In genomic region chr13:50026788-50027473, GRCh38 we compare ENCODE assay signal across 11 cellular contexts. TPM values are rescaled to one million over a fixed set of nuclear protein-coding genes. Genes with fewer than 3 reads are reported as not detected.
DNase-seq lines count a peak whose midpoint lies in the region; ATAC-seq and TF ChIP-seq lines count a peak whose summit lies in the region.
"Had no signal": no experiment of that assay in that cellular context is flagged by ENCODE, and none has a peak within 500 bp of the region (broad histone marks: within the 10 kb centered on the region; RNA-seq: fewer than 3 reads in every experiment).

No MANE protein-coding gene starts in this region.

- no peak overlapping the region for H3K4me3 Mint-ChIP-seq in activated CD4-positive, alpha-beta T cell treated with anti-CD3 and anti-CD28 coated beads for 36 hours

- H4K5ac ChIP-seq in mesendoderm (ENCODE audit: low read length): no peak overlapping the region

- H3K9me3 ChIP-seq in vagina: no peaks in the 10 kb centered on the region
- H3K9me3 ChIP-seq: testis had no signal

- H3K36me3 Mint-ChIP-seq in activated CD4-positive, alpha-beta T cell treated with anti-CD3 and anti-CD28 coated beads for 36 hours (ENCODE audit: low read depth): peaks cover 24% of the 10 kb centered on the region

- ATAC-seq in activated CD4-positive, alpha-beta T cell treated with anti-CD3 and anti-CD28 coated beads for 36 hours: peak; percentile 23
- ATAC-seq in HG02623 (IDR thresholded peaks at IDR 0.05; ENCODE audit: unreplicated experiment): peak; percentile 98
- ATAC-seq in HG03521 (IDR thresholded peaks at IDR 0.05; ENCODE audit: unreplicated experiment): peak; percentile 96
- ATAC-seq in stimulated activated naive CD8-positive, alpha-beta T cell treated with anti-CD3 and anti-CD28 coated beads, Interleukin-15, Interleukin-2, amounts not matched to agents 100 U/mL and 50 U/mL, for 24 hours: peak; percentile 55

- DNase-seq in activated CD4-positive, alpha-beta T cell treated with anti-CD3 and anti-CD28 coated beads for 36 hours: no peak
- DNase-seq in activated CD4-positive, alpha-beta T cell treated with anti-CD3 and anti-CD28 coated beads, Interleukin-2, amount 50 U/mL, for 1 hour: no peak
- no peak for DNase-seq in stimulated activated naive CD8-positive, alpha-beta T cell treated with anti-CD3 and anti-CD28 coated beads, Interleukin-15, Interleukin-2, amounts not matched to agents 100 U/mL and 50 U/mL, for 24 hours
- no peak for DNase-seq in mesendoderm
- no peak for DNase-seq in NCI-H2171 (lab: John Stamatoyannopoulos, UW)
- no peak for DNase-seq in vagina (ENCODE audit: extremely low spot score in 2 of 2)
- DNase-seq: midbrain, OCI-M1, testis had no signal

- no peak overlapping the region for H2BK15ac ChIP-seq in mesendoderm (replicated peaks; ENCODE audit: low read depth)

- no peak for TF ChIP-seq CTCF in vagina (IDR thresholded peaks at IDR 0.05)

- H3K27me3 Mint-ChIP-seq in activated CD4-positive, alpha-beta T cell treated with anti-CD3 and anti-CD28 coated beads for 36 hours: no peaks in the 10 kb centered on the region

- no peak overlapping the region for H3K56ac ChIP-seq in mesendoderm (ENCODE audit: low read length)

- no peak overlapping the region for H3K27ac Mint-ChIP-seq in activated CD4-positive, alpha-beta T cell treated with anti-CD3 and anti-CD28 coated beads for 36 hours

- CTCF ChIA-PET in activated CD4-positive, alpha-beta T cell treated with anti-CD3 and anti-CD28 coated beads for 36 hours (lab: Charles Lee): no interaction called here

- no peak for TF ChIP-seq POLR2A in vagina (IDR thresholded peaks at IDR 0.05)

- no peaks in the 10 kb centered on the region for H3K79me1 ChIP-seq in mesendoderm (ENCODE audit: low read length)

- H3K4me1 ChIP-seq in mesendoderm (ENCODE audit: control insufficient read depth, low read depth, low read length): no peaks in the 10 kb centered on the region
- no peaks in the 10 kb centered on the region for H3K4me1 ChIP-seq in vagina
- H3K4me1 ChIP-seq: testis had no signal

- H3K18ac ChIP-seq in mesendoderm (ENCODE audit: low read length): no peak overlapping the region

- no peak overlapping the region for H3K23ac ChIP-seq in mesendoderm (ENCODE audit: low read length)

- H3K4me1 Mint-ChIP-seq in activated CD4-positive, alpha-beta T cell treated with anti-CD3 and anti-CD28 coated beads for 36 hours: peaks cover 3% of the 10 kb centered on the region

- H3K9me3 Mint-ChIP-seq in activated CD4-positive, alpha-beta T cell treated with anti-CD3 and anti-CD28 coated beads for 36 hours (ENCODE audit: low read depth): no peaks in the 10 kb centered on the region

- no peak overlapping the region for H2BK5ac ChIP-seq in mesendoderm (ENCODE audit: low read length)

- WGBS in mesendoderm (ENCODE audit: extremely low coverage, insufficient coverage, low lambda C conversion rate): no CpG with 5 or more reads among the region's 2 CpGs

- H3K9ac ChIP-seq in mesendoderm (ENCODE audit: low read length): no peak overlapping the region

- H3K36me3 ChIP-seq in mesendoderm (ENCODE audit: control insufficient read depth, insufficient read depth, low read length) (no peaks in the 10 kb centered on the region), vagina (peaks cover 0 to 8% of the 10 kb centered on the region in 2 donors)

- H3K4me3 ChIP-seq in mesendoderm (ENCODE audit: low read length) (no peak overlapping the region), vagina (no peak overlapping the region)
- H3K4me3 ChIP-seq: testis had no signal

- H3K27ac ChIP-seq in mesendoderm (ENCODE audit: low read depth, low read length) (no peak overlapping the region), vagina (no peak overlapping the region)
- H3K27ac ChIP-seq: testis had no signal

- H3K4me2 ChIP-seq in mesendoderm (ENCODE audit: low read length): no peak overlapping the region

- H3K27me3 ChIP-seq in mesendoderm (ENCODE audit: insufficient read depth, low read length, poor library complexity) (no peaks in the 10 kb centered on the region), vagina (no peaks in the 10 kb centered on the region)
- H3K27me3 ChIP-seq: testis had no signal

- POLR2A ChIA-PET in activated CD4-positive, alpha-beta T cell treated with anti-CD3 and anti-CD28 coated beads for 36 hours (lab: Charles Lee): interaction anchor here (0.6 kb wide), 1 partner anchor 9 kb away, joined by 3 read pairs; no protein-coding TSS in a partner anchor

- no peak overlapping the region for H4K8ac ChIP-seq in mesendoderm (ENCODE audit: low read depth, low read length)

- no peak overlapping the region for H2BK120ac ChIP-seq in mesendoderm (ENCODE audit: low read depth, low read length)

- H2AK5ac ChIP-seq in mesendoderm (ENCODE audit: low read length): no peak overlapping the region

- intact Hi-C loops in activated CD4-positive, alpha-beta T cell treated with anti-CD3 and anti-CD28 coated beads for 36 hours (cut with DNase I, micrococcal nuclease): no loop called here
- intact Hi-C loops in vagina (cut with DNase I): no loop called here

- no peaks in the 10 kb centered on the region for H3K79me2 ChIP-seq in mesendoderm (ENCODE audit: control insufficient read depth, insufficient read depth, low read length)

- no peak overlapping the region for H3K4ac ChIP-seq in mesendoderm (ENCODE audit: low read depth, low read length)

RNA-seq across cellular contexts. Expression of gene KCNRG, which starts 11.7 kb away (rescaled TPM):
- under 1 TPM; 0.11 to 0.12 TPM for total RNA-seq in activated CD4-positive, alpha-beta T cell treated with anti-CD3 and anti-CD28 coated beads for 36 hours
- 1.2 TPM for polyA plus RNA-seq in mesendoderm (2013, experiment 1 of 2)
- 1.0 TPM for polyA plus RNA-seq in mesendoderm (2013, experiment 2 of 2)
- total RNA-seq in vagina: not detected

RNA-seq across cellular contexts. Expression of gene TRIM13, which starts 30.1 kb away (rescaled TPM):
- total RNA-seq in activated CD4-positive, alpha-beta T cell treated with anti-CD3 and anti-CD28 coated beads for 36 hours: 10 to 100 TPM; 10.6 to 12.9 TPM
- 17.3 TPM for polyA plus RNA-seq in mesendoderm (2013, experiment 1 of 2)
- polyA plus RNA-seq in mesendoderm (2013, experiment 2 of 2): 17.3 TPM
- 12.3 TPM for total RNA-seq in vagina

Comparison
In these comparisons a context has a peak if more than half of its experiments do, and no peak if none do; other contexts are left out.
1. ATAC-seq: peak in every context shown above with its lines; median percentile 98 in HG02623; 96 in HG03521; 55 in stimulated activated naive CD8-positive, alpha-beta T cell treated with anti-CD3 and anti-CD28 coated beads, Interleukin-15, Interleukin-2, amounts not matched to agents 100 U/mL and 50 U/mL, for 24 hours; 23 in activated CD4-positive, alpha-beta T cell treated with anti-CD3 and anti-CD28 coated beads for 36 hours.